ENCODE assay signal across 10 cellular contexts in genomic region chr19:17681505-17682125, GRCh38. TPM values are rescaled to one million over a fixed set of nuclear protein-coding genes. Genes with fewer than 3 reads are reported as not detected.
DNase-seq lines count a peak whose midpoint lies in the region; ATAC-seq and TF ChIP-seq lines count a peak whose summit lies in the region.
"Had no signal": no experiment of that assay in that cellular context is flagged by ENCODE, and none has a peak within 500 bp of the region (broad histone marks: within the 10 kb centered on the region; RNA-seq: fewer than 3 reads in every experiment).

No MANE protein-coding gene starts in this region.

- H3K4me3 ChIP-seq in AG10803 (ENCODE audit: low read length) (no peak overlapping the region), esophagus muscularis mucosa (no peak overlapping the region)

- no peaks in the 10 kb centered on the region for H3K4me1 Mint-ChIP-seq in activated T-helper 2 cell treated with anti-CD3 and anti-CD28 coated beads, Interferon-gamma antibody, Interleukin-2, Interleukin-4, amounts not matched to agents 10 μg/mL and 5 μg/mL and 100 μg/mL, durations not matched to agents 14 hours and 24 hours and 36 hours (ENCODE audit: low read depth)

- no peak overlapping the region for H3K4me3 Mint-ChIP-seq in activated T-helper 2 cell treated with anti-CD3 and anti-CD28 coated beads, Interferon-gamma antibody, Interleukin-2, Interleukin-4, amounts not matched to agents 10 μg/mL and 5 μg/mL and 100 μg/mL, durations not matched to agents 14 hours and 24 hours and 36 hours (ENCODE audit: low read depth)
- H3K4me3 Mint-ChIP-seq: activated T-cell treated with anti-CD3 and anti-CD28 coated beads, Interleukin-2, amount 50 U/mL, for 4 hours had no signal

- H3K9me3 ChIP-seq in esophagus muscularis mucosa = no peaks in the 10 kb centered on the region

- peaks cover 21 to 24% (median 22%) of the 10 kb centered on the region in 4 donors for H3K4me1 ChIP-seq in esophagus muscularis mucosa

- ATAC-seq in GM21360 (IDR thresholded peaks at IDR 0.05; ENCODE audit: unreplicated experiment) = no peak
- ATAC-seq: left colon had no signal

- no peak for TF ChIP-seq POLR2A in esophagus muscularis mucosa (IDR thresholded peaks at IDR 0.05; ENCODE audit: low read depth)

- 55% methylated on average over 25 of the region's 25 CpGs for WGBS in esophagus muscularis mucosa

- no peaks in the 10 kb centered on the region for H3K36me3 ChIP-seq in esophagus muscularis mucosa

- no peaks in the 10 kb centered on the region for H3K9me3 Mint-ChIP-seq in activated T-helper 2 cell treated with anti-CD3 and anti-CD28 coated beads, Interferon-gamma antibody, Interleukin-2, Interleukin-4, amounts not matched to agents 10 μg/mL and 5 μg/mL and 100 μg/mL, durations not matched to agents 14 hours and 24 hours and 36 hours
- H3K9me3 Mint-ChIP-seq: activated T-cell treated with anti-CD3 and anti-CD28 coated beads, Interleukin-2, amount 50 U/mL, for 4 hours had no signal

- DNase-seq in AG10803 (ENCODE audit: low read depth) = peak; percentile 25
- DNase-seq in Kasumi-1 (lab: John Stamatoyannopoulos, UW) = peak; percentile 29 to 38
- DNase-seq in activated T-helper 2 cell treated with anti-CD3 and anti-CD28 coated beads, Interferon-gamma antibody, Interleukin-2, Interleukin-4, amounts not matched to agents 10 μg/mL and 5 μg/mL and 100 μg/mL, durations not matched to agents 14 hours and 24 hours and 36 hours (ENCODE audit: low spot score) = peak; percentile 18
- DNase-seq in islet precursor cell = peak; percentile 74
- DNase-seq in kidney glomerular epithelial cell (lab: John Stamatoyannopoulos, UW) = no peak
- DNase-seq in esophagus muscularis mucosa (ENCODE audit: extremely low spot score) = no peak
- DNase-seq in NCI-H146 treated with DMSO at 0.1 percent for 48 hours (lab: John Stamatoyannopoulos, UW; ENCODE audit: unreplicated experiment) = no peak
- DNase-seq: activated T-cell treated with anti-CD3 and anti-CD28 coated beads, Interleukin-2, amount 50 U/mL, for 4 hours had no signal

- intact Hi-C loops in activated T-helper 2 cell treated with anti-CD3 and anti-CD28 coated beads, Interferon-gamma antibody, Interleukin-2, Interleukin-4, amounts not matched to agents 10 μg/mL and 5 μg/mL and 100 μg/mL, durations not matched to agents 14 hours and 24 hours and 36 hours (cut with micrococcal nuclease) = no loop called here
- intact Hi-C loops in esophagus muscularis mucosa (cut with DNase I) = no loop called here

- H3K27me3 ChIP-seq in esophagus muscularis mucosa = peaks cover 0 to 97% (median 28%) of the 10 kb centered on the region in 4 donors

- peaks cover 53% of the 10 kb centered on the region for H3K27me3 Mint-ChIP-seq in activated T-helper 2 cell treated with anti-CD3 and anti-CD28 coated beads, Interferon-gamma antibody, Interleukin-2, Interleukin-4, amounts not matched to agents 10 μg/mL and 5 μg/mL and 100 μg/mL, durations not matched to agents 14 hours and 24 hours and 36 hours (ENCODE audit: low read depth)

- TF ChIP-seq EP300 in esophagus muscularis mucosa (IDR thresholded peaks at IDR 0.05) = no peak

- H3K27ac Mint-ChIP-seq in activated T-helper 2 cell treated with anti-CD3 and anti-CD28 coated beads, Interferon-gamma antibody, Interleukin-2, Interleukin-4, amounts not matched to agents 10 μg/mL and 5 μg/mL and 100 μg/mL, durations not matched to agents 14 hours and 24 hours and 36 hours = no peak overlapping the region

- no peaks in the 10 kb centered on the region for H3K36me3 Mint-ChIP-seq in activated T-helper 2 cell treated with anti-CD3 and anti-CD28 coated beads, Interferon-gamma antibody, Interleukin-2, Interleukin-4, amounts not matched to agents 10 μg/mL and 5 μg/mL and 100 μg/mL, durations not matched to agents 14 hours and 24 hours and 36 hours (ENCODE audit: low read depth)

- no peak overlapping the region for H3K27ac ChIP-seq in esophagus muscularis mucosa (replicated peaks in 1 of 4)

- no peak for TF ChIP-seq CTCF in AG10803 (conservative IDR thresholded peaks at IDR 0.05; ENCODE audit: low read length)
- no peak for TF ChIP-seq CTCF in esophagus muscularis mucosa (IDR thresholded peaks at IDR 0.05)

RNA-seq across cellular contexts. Expression of gene UNC13A, which starts 6.5 kb away (rescaled TPM):
- 0.02 TPM in 1 of 2 replicates, not detected in the other for total RNA-seq in activated T-helper 2 cell treated with anti-CD3 and anti-CD28 coated beads, Interferon-gamma antibody, Interleukin-2, Interleukin-4, amounts not matched to agents 10 μg/mL and 5 μg/mL and 100 μg/mL, durations not matched to agents 14 hours and 24 hours and 36 hours
- total RNA-seq in esophagus muscularis mucosa = under 1 TPM; under 0.01 to 0.23 (median 0.18) TPM

RNA-seq across cellular contexts. Expression of gene MAP1S, which starts 37.7 kb away (rescaled TPM):
- 66.7 and 80.3 TPM in 2 replicates for total RNA-seq in activated T-helper 2 cell treated with anti-CD3 and anti-CD28 coated beads, Interferon-gamma antibody, Interleukin-2, Interleukin-4, amounts not matched to agents 10 μg/mL and 5 μg/mL and 100 μg/mL, durations not matched to agents 14 hours and 24 hours and 36 hours
- 10 to 100 TPM; 24.1 to 50.9 (median 35.9) TPM for total RNA-seq in esophagus muscularis mucosa

Comparison
In these comparisons a context has a peak if more than half of its experiments do, and no peak if none do; other contexts are left out.
1. DNase-seq: peak in AG10803 (single experiment), Kasumi-1 (2 of 2), activated T-helper 2 cell treated with anti-CD3 and anti-CD28 coated beads, Interferon-gamma antibody, Interleukin-2, Interleukin-4, amounts not matched to agents 10 μg/mL and 5 μg/mL and 100 μg/mL, durations not matched to agents 14 hours and 24 hours and 36 hours (single experiment) and islet precursor cell (single experiment); none in kidney glomerular epithelial cell (single experiment), esophagus muscularis mucosa (single experiment) and NCI-H146 treated with DMSO at 0.1 percent for 48 hours (single experiment).